ENCODE assay signal across 9 cellular contexts in the genomic region with DNA sequence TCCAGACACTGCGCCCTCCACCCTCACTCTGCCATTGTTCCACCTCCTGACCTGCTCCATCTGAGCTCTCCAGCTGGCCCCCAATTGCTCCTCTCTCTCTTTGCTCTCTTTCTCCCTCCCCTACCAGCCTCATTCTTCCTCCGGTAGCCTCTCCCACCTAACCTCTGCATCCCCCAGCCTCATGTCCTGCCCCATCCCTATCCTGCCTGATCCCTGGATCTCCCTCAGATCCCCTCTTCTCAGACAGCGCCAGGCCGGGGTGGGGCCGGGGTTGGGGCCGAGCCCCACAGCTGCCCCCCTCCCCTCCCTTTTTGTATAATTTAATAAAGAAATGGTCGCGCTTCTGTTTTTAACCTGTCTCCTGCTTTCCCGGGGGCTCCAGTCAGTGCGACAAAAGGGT. TPM values are rescaled to one million over a fixed set of nuclear protein-coding genes. Genes with fewer than 3 reads are reported as not detected.
DNase-seq lines count a peak whose midpoint lies in the region; ATAC-seq and TF ChIP-seq lines count a peak whose summit lies in the region.
"Had no signal": no experiment of that assay in that cellular context is flagged by ENCODE, and none has a peak within 500 bp of the region (broad histone marks: within the 10 kb centered on the region; RNA-seq: fewer than 3 reads in every experiment).

No MANE protein-coding gene starts in this region.

- H3K9me3 ChIP-seq in vagina: no peaks in the 10 kb centered on the region

- no peak for DNase-seq in stimulated activated naive CD8-positive, alpha-beta T cell treated with anti-CD3 and anti-CD28 coated beads, Interleukin-15, Interleukin-2, amounts not matched to agents 100 U/mL and 50 U/mL, for 24 hours
- DNase-seq in epidermal melanocyte (ENCODE audit: insufficient read length, low spot score): peak; percentile 11
- no peak for DNase-seq in vagina (ENCODE audit: extremely low spot score in 2 of 2)
- DNase-seq in foreskin fibroblast: no peak
- no peak for DNase-seq in Right ventricle myocardium inferior (ENCODE audit: missing footprints)
- DNase-seq: brain microvascular endothelial cell, NCI-H1105 treated with DMSO at 0.1 percent for 48 hours had no signal

- TF ChIP-seq CTCF in vagina (IDR thresholded peaks at IDR 0.05): no peak
- no peak for TF ChIP-seq CTCF in foreskin fibroblast (IDR thresholded peaks at IDR 0.05; ENCODE audit: low read depth, low read length)

- TF ChIP-seq POLR2A in vagina (IDR thresholded peaks at IDR 0.05): no peak

- H3K4me3 ChIP-seq in vagina (no peak overlapping the region), foreskin fibroblast (ENCODE audit: low read depth in 1 of 2, low read length in 2 of 2) (no peak overlapping the region)

- peak overlapping the region; percentile 44 for H3K4me3 Mint-ChIP-seq in stimulated activated naive CD8-positive, alpha-beta T cell treated with anti-CD3 and anti-CD28 coated beads, Interleukin-15, Interleukin-2, amounts not matched to agents 100 ng/mL and 50 ng/mL, for 24 hours

- ATAC-seq in stimulated activated naive CD8-positive, alpha-beta T cell treated with anti-CD3 and anti-CD28 coated beads, Interleukin-15, Interleukin-2, amounts not matched to agents 100 U/mL and 50 U/mL, for 24 hours: no peak
- no peak for ATAC-seq in Right ventricle myocardium inferior

- H3K27ac ChIP-seq in vagina: peak overlapping the region; percentile 29
- H3K27ac ChIP-seq: brain microvascular endothelial cell had no signal

- peaks cover 71% of the 10 kb centered on the region for H3K4me1 Mint-ChIP-seq in stimulated activated naive CD8-positive, alpha-beta T cell treated with anti-CD3 and anti-CD28 coated beads, Interleukin-15, Interleukin-2, amounts not matched to agents 100 ng/mL and 50 ng/mL, for 24 hours (ENCODE audit: low read depth)

- peaks cover 0 to 20% of the 10 kb centered on the region in 2 donors for H3K36me3 ChIP-seq in vagina

- intact Hi-C loops in vagina (cut with DNase I) (no loop called here), Right ventricle myocardium inferior (cut with DNase I) (no loop called here)

- H3K27ac Mint-ChIP-seq in stimulated activated naive CD8-positive, alpha-beta T cell treated with anti-CD3 and anti-CD28 coated beads, Interleukin-15, Interleukin-2, amounts not matched to agents 100 ng/mL and 50 ng/mL, for 24 hours: peak overlapping the region; percentile 93

- H3K9me3 Mint-ChIP-seq in stimulated activated naive CD8-positive, alpha-beta T cell treated with anti-CD3 and anti-CD28 coated beads, Interleukin-15, Interleukin-2, amounts not matched to agents 100 ng/mL and 50 ng/mL, for 24 hours: no peaks in the 10 kb centered on the region

- no peaks in the 10 kb centered on the region for H3K27me3 ChIP-seq in vagina
- H3K27me3 ChIP-seq: brain microvascular endothelial cell had no signal

- peaks cover 27% of the 10 kb centered on the region for H3K27me3 Mint-ChIP-seq in stimulated activated naive CD8-positive, alpha-beta T cell treated with anti-CD3 and anti-CD28 coated beads, Interleukin-15, Interleukin-2, amounts not matched to agents 100 ng/mL and 50 ng/mL, for 24 hours

- peaks cover 32% of the 10 kb centered on the region for H3K36me3 Mint-ChIP-seq in stimulated activated naive CD8-positive, alpha-beta T cell treated with anti-CD3 and anti-CD28 coated beads, Interleukin-15, Interleukin-2, amounts not matched to agents 100 ng/mL and 50 ng/mL, for 24 hours (ENCODE audit: low read depth)

- peaks cover 52% of the 10 kb centered on the region for H3K4me1 ChIP-seq in vagina

RNA-seq across cellular contexts. Expression of a gene that starts 1.7 kb away (rescaled TPM):
- total RNA-seq in vagina (10.3 TPM), Right ventricle myocardium inferior (0.24 TPM)

RNA-seq across cellular contexts. Expression of a gene that starts 4.4 kb away (rescaled TPM):
- 132 TPM for total RNA-seq in vagina
- 152 TPM for total RNA-seq in Right ventricle myocardium inferior

RNA-seq across cellular contexts. Expression of a gene that starts 17.7 kb away (rescaled TPM):
- total RNA-seq in vagina: 150 TPM
- total RNA-seq in Right ventricle myocardium inferior: 156 TPM

RNA-seq across cellular contexts. Expression of a gene that starts 18.7 kb away (rescaled TPM):
- 14.2 TPM for total RNA-seq in vagina
- total RNA-seq in Right ventricle myocardium inferior: 13.4 TPM
- total RNA-seq: NCI-H460 had no signal

RNA-seq across cellular contexts. Expression of a gene that starts 46.8 kb away (rescaled TPM):
- 35.4 TPM for total RNA-seq in vagina
- total RNA-seq in Right ventricle myocardium inferior: 83.1 TPM
